8 cellular contexts compared by ENCODE assay signal in genomic region chr7:151013728-151014497, GRCh38. TPM values are rescaled to one million over a fixed set of nuclear protein-coding genes. Genes with fewer than 3 reads are reported as not detected.
A peak's percentile ranks its signal among the peaks of the same experiment; 100 is the strongest.
DNase-seq lines count a peak whose midpoint lies in the region; ATAC-seq lines count a peak whose summit lies in the region.

No MANE protein-coding gene starts in this region.

- H3K27ac ChIP-seq in neuronal stem cell (replicated peaks; ENCODE audit: low read length): no peak overlapping the region
- H3K27ac ChIP-seq in subcutaneous abdominal adipose tissue (ENCODE audit: low read depth, low read length): no peak overlapping the region

- peak overlapping the region; percentile 49 for H3K23ac ChIP-seq in neuronal stem cell (ENCODE audit: low read depth, low read length, poor library complexity)

- peaks cover 2% of the 10 kb centered on the region for H3K79me1 ChIP-seq in neuronal stem cell (ENCODE audit: low read depth, low read length)

- H2BK15ac ChIP-seq in neuronal stem cell (ENCODE audit: low read length): peak overlapping the region; percentile 95

- H3K4me3 ChIP-seq in neuronal stem cell (ENCODE audit: low read length in 2 of 2) (peak overlapping the region in 1 of 2 donors; percentile 77), subcutaneous abdominal adipose tissue (ENCODE audit: low read depth in 1 of 5, low read length in 5 of 5) (peak overlapping the region in 4 of 5 donors; percentile 11 to 60 (median 51))

- peak overlapping the region; percentile 70 for H3K4me2 ChIP-seq in neuronal stem cell (ENCODE audit: insufficient read depth, low read length, poor library complexity, severe bottlenecking)

- peaks cover 26 to 41% of the 10 kb centered on the region in 2 donors for H3K4me1 ChIP-seq in neuronal stem cell (ENCODE audit: control insufficient read depth in 2 of 2, insufficient read depth in 1 of 2, low read depth in 1 of 2, low read length in 2 of 2)
- peaks cover 4 to 54% (median 40%) of the 10 kb centered on the region in 5 donors for H3K4me1 ChIP-seq in subcutaneous abdominal adipose tissue (ENCODE audit: control insufficient read depth in 5 of 5, insufficient read depth in 5 of 5, low read length in 5 of 5)

- peak; percentile 16 for DNase-seq in NCI-H1105 (lab: John Stamatoyannopoulos, UW)
- peak; percentile 84 for DNase-seq in activated T-cell treated with anti-CD3 and anti-CD28 coated beads, Interleukin-2, amount 50 U/mL, for 24 hours
- DNase-seq in fibroblast of gingiva (ENCODE audit: low read depth): peak; percentile 80
- peak; percentile 88 for DNase-seq in neuronal stem cell (ENCODE audit: low spot score)
- DNase-seq in NCI-H226: no peak
- DNase-seq in NCI-H345 (lab: John Stamatoyannopoulos, UW): no peak

- H3K27me3 Mint-ChIP-seq in activated T-cell treated with anti-CD3 and anti-CD28 coated beads, Interleukin-2, amount 50 U/mL, for 24 hours: peaks cover 4% of the 10 kb centered on the region

- no CpG with 5 or more reads among the region's 56 CpGs for WGBS in neuronal stem cell (ENCODE audit: extremely low coverage in 2 of 2, insufficient read length in 2 of 2, insufficient replicate concordance in 1 of 2), 2 donors

- H3K4me1 Mint-ChIP-seq in activated T-cell treated with anti-CD3 and anti-CD28 coated beads, Interleukin-2, amount 50 U/mL, for 24 hours (ENCODE audit: low read depth): peaks cover 80% of the 10 kb centered on the region

- H4K91ac ChIP-seq in neuronal stem cell (ENCODE audit: low read depth, low read length, poor library complexity): no peak overlapping the region

- peak overlapping the region; percentile 93 for H3K18ac ChIP-seq in neuronal stem cell (ENCODE audit: low read length)

- no peaks in the 10 kb centered on the region for H3K9me3 ChIP-seq in neuronal stem cell (replicated peaks in 1 of 2; ENCODE audit: control insufficient read depth in 2 of 2, insufficient read depth in 1 of 2, low read depth in 1 of 2, low read length in 2 of 2)
- H3K9me3 ChIP-seq in subcutaneous abdominal adipose tissue (ENCODE audit: control insufficient read depth in 5 of 5, low read length in 5 of 5): no peaks in the 10 kb centered on the region

- H3K4ac ChIP-seq in neuronal stem cell (ENCODE audit: low read length): no peak overlapping the region

- peaks cover 0 to 13% (median 0%) of the 10 kb centered on the region in 3 experiments for H3K27me3 ChIP-seq in neuronal stem cell (ENCODE audit: control insufficient read depth in 3 of 3, insufficient read depth in 3 of 3, low read depth in 1 of 3, low read length in 3 of 3)
- H3K27me3 ChIP-seq in subcutaneous abdominal adipose tissue (ENCODE audit: control insufficient read depth in 5 of 5, insufficient read depth in 4 of 5, low read length in 5 of 5): peaks cover 18 to 44% (median 37%) of the 10 kb centered on the region in 5 donors

- no peak overlapping the region for H2BK120ac ChIP-seq in neuronal stem cell (ENCODE audit: low read depth, low read length)

- H3K36me3 ChIP-seq in neuronal stem cell (replicated peaks in 1 of 2; ENCODE audit: control insufficient read depth in 2 of 2, insufficient read depth in 2 of 2, low read length in 2 of 2) (peaks cover 0 to 5% of the 10 kb centered on the region in 2 donors), subcutaneous abdominal adipose tissue (ENCODE audit: control insufficient read depth in 5 of 5, insufficient read depth in 5 of 5, low read length in 5 of 5) (peaks cover 0 to 13% (median 0%) of the 10 kb centered on the region in 5 donors)

- peaks cover 9% of the 10 kb centered on the region for H3K36me3 Mint-ChIP-seq in activated T-cell treated with anti-CD3 and anti-CD28 coated beads, Interleukin-2, amount 50 U/mL, for 24 hours (ENCODE audit: low read depth)

- H3K4me3 Mint-ChIP-seq in activated T-cell treated with anti-CD3 and anti-CD28 coated beads, Interleukin-2, amount 50 U/mL, for 24 hours: peak overlapping the region; percentile 74

- ATAC-seq in GM19023 (IDR thresholded peaks at IDR 0.05; ENCODE audit: unreplicated experiment): peak; percentile 61

- peak overlapping the region; percentile 77 for H2BK5ac ChIP-seq in neuronal stem cell (ENCODE audit: low read length)

- peak overlapping the region; percentile 75 for H3K14ac ChIP-seq in neuronal stem cell (ENCODE audit: low read length)

- peak overlapping the region; percentile 57 for H4K8ac ChIP-seq in neuronal stem cell (ENCODE audit: low read depth, low read length)

- H2BK12ac ChIP-seq in neuronal stem cell (ENCODE audit: low read length): peak overlapping the region; percentile 50

- H2AK5ac ChIP-seq in neuronal stem cell (ENCODE audit: low read depth, low read length): peak overlapping the region; percentile 93

- no peak overlapping the region for H2AFZ ChIP-seq in neuronal stem cell (ENCODE audit: low read length)

- no peaks in the 10 kb centered on the region for H3K9me3 Mint-ChIP-seq in activated T-cell treated with anti-CD3 and anti-CD28 coated beads, Interleukin-2, amount 50 U/mL, for 24 hours

- peak overlapping the region; percentile 91 for H3K27ac Mint-ChIP-seq in activated T-cell treated with anti-CD3 and anti-CD28 coated beads, Interleukin-2, amount 50 U/mL, for 24 hours

- H3K9ac ChIP-seq in neuronal stem cell (ENCODE audit: low read depth, low read length, poor library complexity) (peak overlapping the region; percentile 70), subcutaneous abdominal adipose tissue (ENCODE audit: low read length in 5 of 5) (peak overlapping the region in 2 of 5 donors; percentile 28 to 53)

RNA-seq across cellular contexts. Expression of gene ATG9B, which starts 10.4 kb away (rescaled TPM):
- polyA plus RNA-seq in neuronal stem cell (2013, experiment 1 of 2): 6.3 TPM
- polyA plus RNA-seq in neuronal stem cell (2013, experiment 2 of 2): 5.0 TPM

RNA-seq across cellular contexts. Expression of gene ABCB8, which starts 14.3 kb away (rescaled TPM):
- polyA plus RNA-seq in neuronal stem cell (2013, experiment 1 of 2): 8.6 TPM
- polyA plus RNA-seq in neuronal stem cell (2013, experiment 2 of 2): 8.5 TPM

RNA-seq across cellular contexts. Expression of gene NOS3, which starts 23.1 kb away (rescaled TPM):
- 5.4 TPM for polyA plus RNA-seq in neuronal stem cell (2013, experiment 1 of 2)
- 5.6 TPM for polyA plus RNA-seq in neuronal stem cell (2013, experiment 2 of 2)

RNA-seq across cellular contexts. Expression of gene ASIC3, which starts 34.4 kb away (rescaled TPM):
- 5.1 TPM for polyA plus RNA-seq in neuronal stem cell (2013, experiment 1 of 2)
- polyA plus RNA-seq in neuronal stem cell (2013, experiment 2 of 2): 4.6 TPM

RNA-seq across cellular contexts. Expression of gene KCNH2, which starts 35.8 kb away (rescaled TPM):
- 9.1 TPM for polyA plus RNA-seq in neuronal stem cell (2013, experiment 1 of 2)
- polyA plus RNA-seq in neuronal stem cell (2013, experiment 2 of 2): 9.1 TPM

Comparison
In these comparisons a context has a peak if more than half of its experiments do, and no peak if none do; other contexts are left out.
1. DNase-seq: peak in NCI-H1105 (single experiment), activated T-cell treated with anti-CD3 and anti-CD28 coated beads, Interleukin-2, amount 50 U/mL, for 24 hours (single experiment), fibroblast of gingiva (single experiment) and neuronal stem cell (single experiment); none in NCI-H226 (single experiment) and NCI-H345 (single experiment).